In the genomic region with DNA sequence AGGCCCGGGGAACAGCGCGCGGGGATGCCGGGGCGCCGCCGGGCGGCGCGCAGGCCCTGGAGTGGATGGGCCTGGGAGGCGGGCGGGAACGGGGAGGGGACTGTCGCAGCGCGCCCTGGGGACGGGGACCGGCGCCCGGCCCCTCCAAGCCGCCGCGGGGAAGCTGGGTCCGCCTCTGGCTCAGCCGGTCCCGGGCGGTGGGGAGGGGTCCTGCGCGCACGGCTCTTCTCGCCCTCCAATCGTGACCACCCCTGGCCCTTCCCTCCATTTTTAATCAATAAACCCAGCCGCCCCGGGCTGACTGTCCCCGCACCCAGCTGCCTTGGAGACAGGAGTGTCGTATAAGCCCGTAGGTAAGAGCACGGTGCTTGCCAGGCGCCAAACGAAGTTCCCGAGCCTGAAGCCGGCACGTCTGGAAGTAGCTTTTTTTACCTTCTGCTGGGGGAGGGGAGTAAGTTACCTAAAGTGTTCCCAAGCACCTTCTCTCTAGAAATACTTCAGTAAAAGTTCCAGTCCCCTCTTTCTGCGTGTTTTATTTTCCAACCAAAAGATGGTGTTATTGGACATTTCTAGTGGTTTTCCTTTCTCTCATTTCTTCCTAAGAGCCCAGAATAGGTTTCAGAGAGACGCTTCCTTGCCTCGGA, we compare ENCODE assay signal across 8 cellular contexts. TPM values are rescaled to one million over a fixed set of nuclear protein-coding genes. Genes with fewer than 3 reads are reported as not detected.
A peak's percentile ranks its signal among the peaks of the same experiment; 100 is the strongest.
DNase-seq lines count a peak whose midpoint lies in the region; ATAC-seq lines count a peak whose summit lies in the region.

No MANE protein-coding gene starts in this region.

- H3K4me1 Mint-ChIP-seq in activated CD4-positive, alpha-beta T cell treated with anti-CD3 and anti-CD28 coated beads for 36 hours, result peaks cover 46% of the 10 kb centered on the region

- H3K4me3 Mint-ChIP-seq in activated CD4-positive, alpha-beta T cell treated with anti-CD3 and anti-CD28 coated beads for 36 hours, result peak overlapping the region; percentile 72

- peak overlapping the region; percentile 80 for H3K9ac ChIP-seq in mesendoderm (ENCODE audit: low read length)

- H4K8ac ChIP-seq in mesendoderm (ENCODE audit: low read depth, low read length), result peak overlapping the region; percentile 98

- peak overlapping the region; percentile 94 for H3K18ac ChIP-seq in mesendoderm (ENCODE audit: low read length)

- H3K23ac ChIP-seq in mesendoderm (ENCODE audit: low read length), result no peak overlapping the region

- H2BK120ac ChIP-seq in mesendoderm (ENCODE audit: low read depth, low read length), result peak overlapping the region; percentile 45

- H3K56ac ChIP-seq in mesendoderm (ENCODE audit: low read length), result peak overlapping the region; percentile 84

- H2BK15ac ChIP-seq in mesendoderm (replicated peaks; ENCODE audit: low read depth), result no peak overlapping the region

- H3K9me3 ChIP-seq in effector memory CD4-positive, alpha-beta T cell (ENCODE audit: control insufficient read depth, low read length), result no peaks in the 10 kb centered on the region

- POLR2A ChIA-PET in activated CD4-positive, alpha-beta T cell treated with anti-CD3 and anti-CD28 coated beads for 36 hours (lab: Charles Lee), result interaction anchor here (0.7 to 1.8 kb wide), 5 partner anchors 40 to 236 kb away, joined by 3 to 14 read pairs (median 4); a partner anchor contains a TSS

- peak overlapping the region; percentile 20 for H2BK5ac ChIP-seq in mesendoderm (ENCODE audit: low read length)

- H2AK5ac ChIP-seq in mesendoderm (ENCODE audit: low read length), result no peak overlapping the region

- peak; percentile 28 for ATAC-seq in HG02840 (IDR thresholded peaks at IDR 0.05; ENCODE audit: low FRiP score, unreplicated experiment)
- peak; percentile 46 for ATAC-seq in activated CD4-positive, alpha-beta T cell treated with anti-CD3 and anti-CD28 coated beads for 36 hours

- H3K36me3 Mint-ChIP-seq in activated CD4-positive, alpha-beta T cell treated with anti-CD3 and anti-CD28 coated beads for 36 hours (ENCODE audit: low read depth), result peaks cover 6% of the 10 kb centered on the region

- H3K36me3 ChIP-seq in effector memory CD4-positive, alpha-beta T cell (ENCODE audit: control insufficient read depth, insufficient read depth, low read length), result no peaks in the 10 kb centered on the region
- H3K36me3 ChIP-seq in mesendoderm (ENCODE audit: control insufficient read depth, insufficient read depth, low read length), result no peaks in the 10 kb centered on the region

- H3K4ac ChIP-seq in mesendoderm (ENCODE audit: low read depth, low read length), result peak overlapping the region; percentile 94

- peak overlapping the region; percentile 58 for H3K4me2 ChIP-seq in mesendoderm (ENCODE audit: low read length)

- H3K27me3 ChIP-seq in effector memory CD4-positive, alpha-beta T cell (replicated peaks; ENCODE audit: control insufficient read depth, insufficient read depth, low read length, poor library complexity, severe bottlenecking), result no peaks in the 10 kb centered on the region
- H3K27me3 ChIP-seq in mesendoderm (ENCODE audit: insufficient read depth, low read length, poor library complexity), result no peaks in the 10 kb centered on the region

- CTCF ChIA-PET in activated CD4-positive, alpha-beta T cell treated with anti-CD3 and anti-CD28 coated beads for 36 hours (lab: Charles Lee), result interaction anchor here (1.0 kb wide), 2 partner anchors 55 to 74 kb away, joined by 3 read pairs; no protein-coding TSS in a partner anchor

- H4K5ac ChIP-seq in mesendoderm (ENCODE audit: low read length), result no peak overlapping the region

- H3K27ac ChIP-seq in effector memory CD4-positive, alpha-beta T cell (ENCODE audit: insufficient read depth, low read length, poor library complexity, severe bottlenecking), result peak overlapping the region; percentile 63
- peak overlapping the region; percentile 92 for H3K27ac ChIP-seq in mesendoderm (ENCODE audit: low read depth, low read length)

- intact Hi-C loops in activated CD4-positive, alpha-beta T cell treated with anti-CD3 and anti-CD28 coated beads for 36 hours (cut with DNase I, micrococcal nuclease), result loop anchor here (1.0 to 10.0 kb wide), 11 partner anchors 36 to 728 kb away; a partner anchor contains a TSS

- H3K4me3 ChIP-seq in effector memory CD4-positive, alpha-beta T cell (ENCODE audit: insufficient read depth, low read depth, low read length, poor library complexity, severe bottlenecking), result peak overlapping the region; percentile 84
- peak overlapping the region; percentile 34 for H3K4me3 ChIP-seq in mesendoderm (ENCODE audit: low read length)

- H3K79me1 ChIP-seq in mesendoderm (ENCODE audit: low read length), result peaks cover 8% of the 10 kb centered on the region

- DNase-seq in NCI-H1694 treated with DMSO at 0.1 percent for 48 hours (lab: John Stamatoyannopoulos, UW) (peak; percentile 48), NCI-H1694 (lab: John Stamatoyannopoulos, UW) (no peak), NCI-H146 treated with DMSO at 0.1 percent for 48 hours (lab: John Stamatoyannopoulos, UW; ENCODE audit: unreplicated experiment) (peak; percentile 80), mesendoderm (peak; percentile 87)
- peak; percentile 69 for DNase-seq in activated CD4-positive, alpha-beta T cell treated with anti-CD3 and anti-CD28 coated beads for 36 hours
- peak in 1 of 3 donors; percentile 32 for DNase-seq in effector memory CD4-positive, alpha-beta T cell
- peak; percentile 7 to 13 for DNase-seq in stimulated activated CD8-positive, alpha-beta memory T cell treated with anti-CD3 and anti-CD28 coated beads, Interleukin-7, amount 100 ng/mL, for 1 hour (ENCODE audit: low read depth in 2 of 2)

- H3K9me3 Mint-ChIP-seq in activated CD4-positive, alpha-beta T cell treated with anti-CD3 and anti-CD28 coated beads for 36 hours (ENCODE audit: low read depth), result no peaks in the 10 kb centered on the region

- WGBS in mesendoderm (ENCODE audit: extremely low coverage, insufficient coverage, low lambda C conversion rate), result no CpG with 5 or more reads among the region's 47 CpGs

- H3K27me3 Mint-ChIP-seq in activated CD4-positive, alpha-beta T cell treated with anti-CD3 and anti-CD28 coated beads for 36 hours, result no peaks in the 10 kb centered on the region

- peaks cover 26% of the 10 kb centered on the region for H3K79me2 ChIP-seq in mesendoderm (ENCODE audit: control insufficient read depth, insufficient read depth, low read length)

- H3K4me1 ChIP-seq in effector memory CD4-positive, alpha-beta T cell (ENCODE audit: control insufficient read depth, insufficient read depth, low read length, poor library complexity, severe bottlenecking), result peaks cover 34% of the 10 kb centered on the region
- H3K4me1 ChIP-seq in mesendoderm (ENCODE audit: control insufficient read depth, low read depth, low read length), result peaks cover 8% of the 10 kb centered on the region

- peak overlapping the region; percentile 78 for H3K27ac Mint-ChIP-seq in activated CD4-positive, alpha-beta T cell treated with anti-CD3 and anti-CD28 coated beads for 36 hours

RNA-seq across cellular contexts. Expression of a gene that starts 0.8 kb away (rescaled TPM):
- total RNA-seq in activated CD4-positive, alpha-beta T cell treated with anti-CD3 and anti-CD28 coated beads for 36 hours, result 10 to 100 TPM; 15.4 to 27.1 TPM
- polyA plus RNA-seq in mesendoderm (2013, experiment 1 of 2), result 28.5 TPM
- 26.6 TPM for polyA plus RNA-seq in mesendoderm (2013, experiment 2 of 2)

RNA-seq across cellular contexts. Expression of a gene that starts 55.8 kb away (rescaled TPM):
- 10 to 100 TPM; 38.7 TPM for total RNA-seq in activated CD4-positive, alpha-beta T cell treated with anti-CD3 and anti-CD28 coated beads for 36 hours
- polyA plus RNA-seq in mesendoderm (2013, experiment 1 of 2), result 37.1 TPM
- polyA plus RNA-seq in mesendoderm (2013, experiment 2 of 2), result 39.0 TPM
